1 cellular context compared by ENCODE assay signal in genomic region chr16:85045641-85046471, GRCh38.
TF ChIP-seq lines count a peak whose summit lies in the region.

No MANE protein-coding gene starts in this region.

TF ChIP-seq in K562, 482 proteins besides CTCF, POLR2A, EP300 and RAD21 (continued from another document and continues in another):
- no peak for TF ChIP-seq BCLAF1 (IDR thresholded peaks at IDR 0.05; ENCODE audit: borderline replicate concordance in 1 of 2, control insufficient read depth in 1 of 2, low read depth in 2 of 2, low read length in 1 of 2)
- no peak for TF ChIP-seq HNRNPLL (IDR thresholded peaks at IDR 0.05; ENCODE audit: low read depth, low read length, poor library complexity, severe bottlenecking)
- TF ChIP-seq NR2F6 (CRISPR knock-in tag; IDR thresholded peaks at IDR 0.05) = no peak
- 0 out of 3 replicates have a peak, but pooled peaks of 1 of the 2 experiments have one; percentile 6 for TF ChIP-seq CBX3 (IDR thresholded peaks at IDR 0.05; ENCODE audit: borderline replicate concordance in 1 of 2, low read length in 2 of 2)
- TF ChIP-seq ZNF318 (IDR thresholded peaks at IDR 0.05; ENCODE audit: borderline replicate concordance in 1 of 2, low read depth in 1 of 2) = no peak
- no peak for TF ChIP-seq ZFP30 (CRISPR knock-in tag; IDR thresholded peaks at IDR 0.05; ENCODE audit: borderline replicate concordance)
- TF ChIP-seq FOXK2 (conservative IDR thresholded peaks at IDR 0.05 in 1 of 2, IDR thresholded peaks at IDR 0.05 in 1 of 2; ENCODE audit: low read depth in 2 of 2) = no peak
- TF ChIP-seq MAFF (IDR thresholded peaks at IDR 0.05; ENCODE audit: low read length) = no peak
- no peak for TF ChIP-seq RFX5 (IDR thresholded peaks at IDR 0.05; ENCODE audit: low read depth, low read length)
- no peak for TF ChIP-seq SIN3B (IDR thresholded peaks at IDR 0.05; ENCODE audit: low read depth)
- no peak for TF ChIP-seq CREB3L1 (IDR thresholded peaks at IDR 0.05; ENCODE audit: borderline replicate concordance, low read depth)
- TF ChIP-seq STAT5B (CRISPR knock-in tag; IDR thresholded peaks at IDR 0.05) = no peak
- TF ChIP-seq ZNF780A (CRISPR knock-in tag; IDR thresholded peaks at IDR 0.05) = no peak
- TF ChIP-seq YY1 (IDR thresholded peaks at IDR 0.05; ENCODE audit: borderline replicate concordance in 1 of 3, control insufficient read depth in 1 of 3, extremely low read depth in 1 of 3, insufficient read depth in 3 of 3, insufficient read length in 1 of 3, insufficient replicate concordance in 2 of 3, low read depth in 1 of 3, low read length in 2 of 3) = no peak
- TF ChIP-seq ATF4 (CRISPR knock-in tag; IDR thresholded peaks at IDR 0.05) = no peak
- no peak for TF ChIP-seq ZNF512 (tag; IDR thresholded peaks at IDR 0.05)
- no peak for TF ChIP-seq SFPQ (IDR thresholded peaks at IDR 0.05; ENCODE audit: low read depth, low read length)
- TF ChIP-seq ZZZ3 (IDR thresholded peaks at IDR 0.05) = no peak
- no peak for TF ChIP-seq GABPB1 (CRISPR knock-in tag; IDR thresholded peaks at IDR 0.05)
- TF ChIP-seq NFIC (IDR thresholded peaks at IDR 0.05) = peak; percentile 66
- TF ChIP-seq L3MBTL2 (IDR thresholded peaks at IDR 0.05) = peak; percentile 22; the same call in 1 of the 2 replicates
- no peak for TF ChIP-seq SIX5 (IDR thresholded peaks at IDR 0.05; ENCODE audit: borderline replicate concordance in 1 of 2, insufficient read depth in 1 of 2, low read depth in 1 of 2, low read length in 2 of 2)
- TF ChIP-seq EGR1 (conservative IDR thresholded peaks at IDR 0.05) = no peak
- no peak for TF ChIP-seq PHB2 (IDR thresholded peaks at IDR 0.05; ENCODE audit: low read depth)
- TF ChIP-seq SMAD4 (CRISPR knock-in tag; conservative IDR thresholded peaks at IDR 0.05) = no peak
- no peak for TF ChIP-seq BRF2 (IDR thresholded peaks at IDR 0.05; ENCODE audit: borderline replicate concordance, insufficient read depth, insufficient read length)
- no peak for TF ChIP-seq KHSRP (IDR thresholded peaks at IDR 0.05)
- TF ChIP-seq ZFPM2 (CRISPR knock-in tag; IDR thresholded peaks at IDR 0.05) = no peak
- TF ChIP-seq FOXA3 (CRISPR knock-in tag; conservative IDR thresholded peaks at IDR 0.05 in 1 of 2, IDR thresholded peaks at IDR 0.05 in 1 of 2) = peak in 1 of 2 experiments; percentile 17; a peak in 1 of 4 replicates
- no peak for TF ChIP-seq HMGXB4 (CRISPR knock-in tag; IDR thresholded peaks at IDR 0.05)
